In the genomic region with DNA sequence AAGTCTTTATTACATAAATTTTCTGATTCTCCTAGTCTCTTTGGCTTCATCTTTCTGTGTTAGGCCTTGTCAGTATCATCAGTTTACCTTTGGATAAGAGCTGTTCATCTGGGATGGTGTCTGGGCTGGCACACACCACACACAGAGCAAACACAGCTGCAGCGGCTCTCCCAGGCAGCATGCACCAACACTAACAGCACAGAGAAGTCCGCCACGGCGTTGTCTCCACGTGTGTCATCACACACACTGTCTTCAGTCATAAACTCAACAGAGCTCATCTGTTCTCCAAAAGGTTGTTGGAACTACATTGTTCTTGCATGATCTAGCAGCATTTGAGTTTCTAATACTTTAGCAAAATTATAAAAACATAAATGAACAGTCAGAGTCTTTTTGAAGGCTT, we compare ENCODE assay signal across 26 cellular contexts.
DNase-seq lines count a peak whose midpoint lies in the region; ATAC-seq and TF ChIP-seq lines count a peak whose summit lies in the region.
"Had no signal": no experiment of that assay in that cellular context is flagged by ENCODE, and none has a peak within 500 bp of the region (broad histone marks: within the 10 kb centered on the region; RNA-seq: fewer than 3 reads in every experiment).

No MANE protein-coding gene starts in this region.

- 0 out of 2 replicates have a peak overlapping the region, but pooled peaks have one; percentile 79 for H3K27ac Mint-ChIP-seq in WTC11
- H3K27ac Mint-ChIP-seq: activated CD4-positive, alpha-beta T cell treated with anti-CD3 and anti-CD28 coated beads, Interleukin-2, amount 10 ng/mL, durations not matched to agents 24 days and 14 days; activated CD8-positive, alpha-beta memory T cell treated with anti-CD3 and anti-CD28 coated beads, Interleukin-2, amount 10 ng/mL, durations not matched to agents 7 days and 5 days; activated naive CD4-positive, alpha-beta T cell treated with anti-CD3 and anti-CD28 coated beads, Interleukin-2, amount 50 U/mL, for 72 hours; activated T-helper 1 cell treated with anti-CD3 and anti-CD28 coated beads, Interleukin-12 subunit alpha, Interleukin-12 subunit beta, Interleukin-2, Interleukin-4 antibody, amounts not matched to agents 30 ng/mL and 10 ng/mL and 1 ng/mL, durations not matched to agents 14 hours and 24 hours and 36 hours had no signal

- DNase-seq in NCI-H748 (lab: John Stamatoyannopoulos, UW; ENCODE audit: unreplicated experiment) = peak; percentile 68
- DNase-seq in NCI-H748 treated with DMSO at 0.1 percent for 48 hours (lab: John Stamatoyannopoulos, UW) = no peak
- DNase-seq in NCI-H345 (lab: John Stamatoyannopoulos, UW) = peak; percentile 53
- no peak for DNase-seq in WTC11 (ENCODE audit: low spot score)
- DNase-seq: activated CD4-positive, alpha-beta T cell treated with anti-CD3 and anti-CD28 coated beads, Interleukin-2, amount 10 ng/mL, durations not matched to agents 24 days and 14 days; activated CD8-positive, alpha-beta memory T cell treated with anti-CD3 and anti-CD28 coated beads, Interleukin-2, amount 10 ng/mL, durations not matched to agents 7 days and 5 days; erythroblast; gastrocnemius medialis; GF-D8; H7; Karpas-422; kidney; NCI-H1105; NCI-H446 treated with DMSO at 0.1 percent for 48 hours; occipital lobe; substantia nigra; T-helper 1 cell had no signal

- no peak overlapping the region for H3K4me3 Mint-ChIP-seq in WTC11
- H3K4me3 Mint-ChIP-seq: activated CD4-positive, alpha-beta T cell treated with anti-CD3 and anti-CD28 coated beads, Interleukin-2, amount 10 ng/mL, durations not matched to agents 24 days and 14 days; activated CD8-positive, alpha-beta memory T cell treated with anti-CD3 and anti-CD28 coated beads, Interleukin-2, amount 10 ng/mL, durations not matched to agents 7 days and 5 days; activated T-helper 1 cell treated with anti-CD3 and anti-CD28 coated beads, Interleukin-12 subunit alpha, Interleukin-12 subunit beta, Interleukin-2, Interleukin-4 antibody, amounts not matched to agents 30 ng/mL and 10 ng/mL and 1 ng/mL, durations not matched to agents 14 hours and 24 hours and 36 hours; central memory CD8-positive, alpha-beta T cell had no signal

- H3K36me3 Mint-ChIP-seq in WTC11 = no peaks in the 10 kb centered on the region; the same call in 1 of the 2 replicates
- H3K36me3 Mint-ChIP-seq: activated CD8-positive, alpha-beta memory T cell treated with anti-CD3 and anti-CD28 coated beads, Interleukin-2, amount 10 ng/mL, durations not matched to agents 7 days and 5 days had no signal

- no peak for ATAC-seq in WTC11
- ATAC-seq in GM21528 (IDR thresholded peaks at IDR 0.05; ENCODE audit: low FRiP score, unreplicated experiment) = no peak
- no peak for ATAC-seq in GM19328 (IDR thresholded peaks at IDR 0.05; ENCODE audit: unreplicated experiment)
- ATAC-seq in HG02610 (IDR thresholded peaks at IDR 0.05; ENCODE audit: unreplicated experiment) = no peak
- ATAC-seq in HG03521 (IDR thresholded peaks at IDR 0.05; ENCODE audit: unreplicated experiment) = no peak
- ATAC-seq: activated CD8-positive, alpha-beta memory T cell treated with anti-CD3 and anti-CD28 coated beads, Interleukin-2, amount 10 ng/mL, durations not matched to agents 7 days and 5 days; activated naive CD4-positive, alpha-beta T cell treated with anti-CD3 and anti-CD28 coated beads, Interleukin-2, amount 50 U/mL, for 72 hours; gastrocnemius medialis; Right ventricle myocardium inferior; sciatic nerve had no signal

- H3K9me3 Mint-ChIP-seq in WTC11 = peaks cover 10% of the 10 kb centered on the region
- H3K9me3 Mint-ChIP-seq: activated T-helper 1 cell treated with anti-CD3 and anti-CD28 coated beads, Interleukin-12 subunit alpha, Interleukin-12 subunit beta, Interleukin-2, Interleukin-4 antibody, amounts not matched to agents 30 ng/mL and 10 ng/mL and 1 ng/mL, durations not matched to agents 14 hours and 24 hours and 36 hours had no signal

- CTCF ChIA-PET in WTC11 (lab: Charles Lee) = interaction anchor here (0.8 to 2.5 kb wide), 2 partner anchors 10 to 113 kb away, joined by 3 to 11 read pairs; no protein-coding TSS in a partner anchor

- H3K4me1 Mint-ChIP-seq in WTC11 = peaks cover 27% of the 10 kb centered on the region
- H3K4me1 Mint-ChIP-seq: activated CD4-positive, alpha-beta T cell treated with anti-CD3 and anti-CD28 coated beads, Interleukin-2, amount 10 ng/mL, durations not matched to agents 24 days and 14 days; activated CD8-positive, alpha-beta memory T cell treated with anti-CD3 and anti-CD28 coated beads, Interleukin-2, amount 10 ng/mL, durations not matched to agents 7 days and 5 days; central memory CD8-positive, alpha-beta T cell had no signal

- H3K27me3 Mint-ChIP-seq in WTC11 (ENCODE audit: low read depth) = no peaks in the 10 kb centered on the region; the same call in 1 of the 2 replicates
- H3K27me3 Mint-ChIP-seq: activated CD4-positive, alpha-beta T cell treated with anti-CD3 and anti-CD28 coated beads, Interleukin-2, amount 10 ng/mL, durations not matched to agents 24 days and 14 days; activated CD8-positive, alpha-beta memory T cell treated with anti-CD3 and anti-CD28 coated beads, Interleukin-2, amount 10 ng/mL, durations not matched to agents 7 days and 5 days; central memory CD8-positive, alpha-beta T cell had no signal

- POLR2A ChIA-PET in WTC11 (lab: Charles Lee) = no interaction called here

- no peak for TF ChIP-seq CTCF in WTC11 (IDR thresholded peaks at IDR 0.05)

TF ChIP-seq in WTC11, 78 proteins besides CTCF, POLR2A, EP300 and RAD21 (continues in another document):
- no peak for TF ChIP-seq FOXJ3 (CRISPR knock-in tag; IDR thresholded peaks at IDR 0.05; ENCODE audit: borderline replicate concordance)
- TF ChIP-seq RORB (CRISPR knock-in tag; IDR thresholded peaks at IDR 0.05) = no peak
- TF ChIP-seq, protein P1, sequence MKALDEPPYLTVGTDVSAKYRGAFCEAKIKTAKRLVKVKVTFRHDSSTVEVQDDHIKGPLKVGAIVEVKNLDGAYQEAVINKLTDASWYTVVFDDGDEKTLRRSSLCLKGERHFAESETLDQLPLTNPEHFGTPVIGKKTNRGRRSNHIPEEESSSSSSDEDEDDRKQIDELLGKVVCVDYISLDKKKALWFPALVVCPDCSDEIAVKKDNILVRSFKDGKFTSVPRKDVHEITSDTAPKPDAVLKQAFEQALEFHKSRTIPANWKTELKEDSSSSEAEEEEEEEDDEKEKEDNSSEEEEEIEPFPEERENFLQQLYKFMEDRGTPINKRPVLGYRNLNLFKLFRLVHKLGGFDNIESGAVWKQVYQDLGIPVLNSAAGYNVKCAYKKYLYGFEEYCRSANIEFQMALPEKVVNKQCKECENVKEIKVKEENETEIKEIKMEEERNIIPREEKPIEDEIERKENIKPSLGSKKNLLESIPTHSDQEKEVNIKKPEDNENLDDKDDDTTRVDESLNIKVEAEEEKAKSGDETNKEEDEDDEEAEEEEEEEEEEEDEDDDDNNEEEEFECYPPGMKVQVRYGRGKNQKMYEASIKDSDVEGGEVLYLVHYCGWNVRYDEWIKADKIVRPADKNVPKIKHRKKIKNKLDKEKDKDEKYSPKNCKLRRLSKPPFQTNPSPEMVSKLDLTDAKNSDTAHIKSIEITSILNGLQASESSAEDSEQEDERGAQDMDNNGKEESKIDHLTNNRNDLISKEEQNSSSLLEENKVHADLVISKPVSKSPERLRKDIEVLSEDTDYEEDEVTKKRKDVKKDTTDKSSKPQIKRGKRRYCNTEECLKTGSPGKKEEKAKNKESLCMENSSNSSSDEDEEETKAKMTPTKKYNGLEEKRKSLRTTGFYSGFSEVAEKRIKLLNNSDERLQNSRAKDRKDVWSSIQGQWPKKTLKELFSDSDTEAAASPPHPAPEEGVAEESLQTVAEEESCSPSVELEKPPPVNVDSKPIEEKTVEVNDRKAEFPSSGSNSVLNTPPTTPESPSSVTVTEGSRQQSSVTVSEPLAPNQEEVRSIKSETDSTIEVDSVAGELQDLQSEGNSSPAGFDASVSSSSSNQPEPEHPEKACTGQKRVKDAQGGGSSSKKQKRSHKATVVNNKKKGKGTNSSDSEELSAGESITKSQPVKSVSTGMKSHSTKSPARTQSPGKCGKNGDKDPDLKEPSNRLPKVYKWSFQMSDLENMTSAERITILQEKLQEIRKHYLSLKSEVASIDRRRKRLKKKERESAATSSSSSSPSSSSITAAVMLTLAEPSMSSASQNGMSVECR (CRISPR knock-in tag; IDR thresholded peaks at IDR 0.05; ENCODE audit: borderline replicate concordance) = no peak
- TF ChIP-seq, protein P2, sequence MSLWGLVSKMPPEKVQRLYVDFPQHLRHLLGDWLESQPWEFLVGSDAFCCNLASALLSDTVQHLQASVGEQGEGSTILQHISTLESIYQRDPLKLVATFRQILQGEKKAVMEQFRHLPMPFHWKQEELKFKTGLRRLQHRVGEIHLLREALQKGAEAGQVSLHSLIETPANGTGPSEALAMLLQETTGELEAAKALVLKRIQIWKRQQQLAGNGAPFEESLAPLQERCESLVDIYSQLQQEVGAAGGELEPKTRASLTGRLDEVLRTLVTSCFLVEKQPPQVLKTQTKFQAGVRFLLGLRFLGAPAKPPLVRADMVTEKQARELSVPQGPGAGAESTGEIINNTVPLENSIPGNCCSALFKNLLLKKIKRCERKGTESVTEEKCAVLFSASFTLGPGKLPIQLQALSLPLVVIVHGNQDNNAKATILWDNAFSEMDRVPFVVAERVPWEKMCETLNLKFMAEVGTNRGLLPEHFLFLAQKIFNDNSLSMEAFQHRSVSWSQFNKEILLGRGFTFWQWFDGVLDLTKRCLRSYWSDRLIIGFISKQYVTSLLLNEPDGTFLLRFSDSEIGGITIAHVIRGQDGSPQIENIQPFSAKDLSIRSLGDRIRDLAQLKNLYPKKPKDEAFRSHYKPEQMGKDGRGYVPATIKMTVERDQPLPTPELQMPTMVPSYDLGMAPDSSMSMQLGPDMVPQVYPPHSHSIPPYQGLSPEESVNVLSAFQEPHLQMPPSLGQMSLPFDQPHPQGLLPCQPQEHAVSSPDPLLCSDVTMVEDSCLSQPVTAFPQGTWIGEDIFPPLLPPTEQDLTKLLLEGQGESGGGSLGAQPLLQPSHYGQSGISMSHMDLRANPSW (CRISPR knock-in tag; conservative IDR thresholded peaks at IDR 0.05; ENCODE audit: low read depth) = no peak
- TF ChIP-seq E2F1 (CRISPR knock-in tag; IDR thresholded peaks at IDR 0.05) = no peak
- no peak for TF ChIP-seq GRHL2 (CRISPR knock-in tag; IDR thresholded peaks at IDR 0.05; ENCODE audit: insufficient replicate concordance, severe bottlenecking)
- TF ChIP-seq NFYB (CRISPR knock-in tag; conservative IDR thresholded peaks at IDR 0.05; ENCODE audit: low read depth) = no peak
- TF ChIP-seq NR2C2 (CRISPR knock-in tag; IDR thresholded peaks at IDR 0.05) = no peak

Comparison
In these comparisons a context has a peak if more than half of its experiments do, and no peak if none do; other contexts are left out.
1. DNase-seq: peak in NCI-H748 (single experiment) and NCI-H345 (single experiment); none in NCI-H748 treated with DMSO at 0.1 percent for 48 hours (single experiment) and WTC11 (single experiment).